Comparison of ENCODE assay signal across 8 cellular contexts in the genomic region with DNA sequence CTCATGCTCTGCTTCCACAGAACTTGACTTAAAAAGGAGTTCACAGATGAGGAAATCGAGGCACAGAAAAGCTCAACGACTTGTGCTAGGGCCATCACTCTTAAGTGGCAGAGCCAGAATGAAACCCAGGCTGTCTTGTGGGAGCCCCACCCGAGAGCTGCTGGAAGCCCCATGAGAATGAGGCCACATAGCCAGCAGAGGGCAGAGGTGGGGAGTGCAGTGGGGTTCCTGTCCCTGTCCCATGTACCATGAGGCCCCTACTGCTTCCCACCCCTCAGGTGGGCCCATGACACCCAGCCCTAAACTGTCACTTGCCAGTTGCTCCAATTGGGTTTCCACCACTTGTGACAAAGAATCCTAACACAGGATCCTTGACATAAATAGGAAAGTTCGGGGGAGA.
DNase-seq lines count a peak whose midpoint lies in the region; ATAC-seq and TF ChIP-seq lines count a peak whose summit lies in the region.

No MANE protein-coding gene starts in this region.

- peak; percentile 70 for ATAC-seq in SK-N-SH treated with all-trans-retinoic acid at 6 μM for 48 hours
- peak; percentile 47 to 49 for ATAC-seq in naive B cell (ENCODE audit: low read depth in 2 of 2)
- no peak for ATAC-seq in HG02852 (IDR thresholded peaks at IDR 0.05; ENCODE audit: unreplicated experiment)

- intact Hi-C loops in activated T-helper 1 cell treated with anti-CD3 and anti-CD28 coated beads, Interleukin-12 subunit alpha, Interleukin-12 subunit beta, Interleukin-2, Interleukin-4 antibody, amounts not matched to agents 30 ng/mL and 10 ng/mL and 1 ng/mL, durations not matched to agents 14 hours and 24 hours and 36 hours (cut with micrococcal nuclease), result loop anchor here (5.0 kb wide), 1 partner anchor 182 kb away; no protein-coding TSS in a partner anchor

- no peak overlapping the region for H3K27ac Mint-ChIP-seq in activated T-helper 1 cell treated with anti-CD3 and anti-CD28 coated beads, Interleukin-12 subunit alpha, Interleukin-12 subunit beta, Interleukin-2, Interleukin-4 antibody, amounts not matched to agents 30 ng/mL and 10 ng/mL and 1 ng/mL, durations not matched to agents 14 hours and 24 hours and 36 hours
- no peak overlapping the region for H3K27ac Mint-ChIP-seq in naive B cell

- TF ChIP-seq CTCF in cardiac fibroblast (IDR thresholded peaks at IDR 0.05; ENCODE audit: low read depth, low read length), result peak; percentile 37

- no peaks in the 10 kb centered on the region for H3K9me3 Mint-ChIP-seq in activated T-helper 1 cell treated with anti-CD3 and anti-CD28 coated beads, Interleukin-12 subunit alpha, Interleukin-12 subunit beta, Interleukin-2, Interleukin-4 antibody, amounts not matched to agents 30 ng/mL and 10 ng/mL and 1 ng/mL, durations not matched to agents 14 hours and 24 hours and 36 hours
- peaks cover 0 to 2% (median 0%) of the 10 kb centered on the region in 7 donors for H3K9me3 Mint-ChIP-seq in naive B cell

- DNase-seq in activated T-helper 1 cell treated with Interleukin-2 at 50 U/mL for 16 hours (ENCODE audit: low read depth), result peak; percentile 6
- no peak for DNase-seq in activated T-helper 1 cell treated with anti-CD3 and anti-CD28 coated beads, Interleukin-12 subunit alpha, Interleukin-12 subunit beta, Interleukin-2, Interleukin-4 antibody, amounts not matched to agents 30 ng/mL and 10 ng/mL and 1 ng/mL, durations not matched to agents 14 hours and 24 hours and 36 hours (ENCODE audit: low spot score)
- peak; percentile 12 to 18 for DNase-seq in cardiac fibroblast (ENCODE audit: low read depth in 2 of 2)
- DNase-seq in naive B cell, result peak; percentile 5
- DNase-seq in NCI-H187 treated with DMSO at 0.1 percent for 48 hours (lab: John Stamatoyannopoulos, UW), result no peak
- DNase-seq in DMS114 treated with DMSO at 0.1 percent for 48 hours (lab: John Stamatoyannopoulos, UW; ENCODE audit: unreplicated experiment), result no peak

- peaks cover 8% of the 10 kb centered on the region for H3K27me3 Mint-ChIP-seq in activated T-helper 1 cell treated with anti-CD3 and anti-CD28 coated beads, Interleukin-12 subunit alpha, Interleukin-12 subunit beta, Interleukin-2, Interleukin-4 antibody, amounts not matched to agents 30 ng/mL and 10 ng/mL and 1 ng/mL, durations not matched to agents 14 hours and 24 hours and 36 hours (ENCODE audit: insufficient read depth)
- peaks cover 0 to 6% (median 0%) of the 10 kb centered on the region in 3 donors for H3K27me3 Mint-ChIP-seq in naive B cell

- H3K36me3 Mint-ChIP-seq in activated T-helper 1 cell treated with anti-CD3 and anti-CD28 coated beads, Interleukin-12 subunit alpha, Interleukin-12 subunit beta, Interleukin-2, Interleukin-4 antibody, amounts not matched to agents 30 ng/mL and 10 ng/mL and 1 ng/mL, durations not matched to agents 14 hours and 24 hours and 36 hours (ENCODE audit: low read depth), result no peaks in the 10 kb centered on the region
- H3K36me3 Mint-ChIP-seq in naive B cell, result no peaks in the 10 kb centered on the region

- no peaks in the 10 kb centered on the region for H3K4me1 Mint-ChIP-seq in activated T-helper 1 cell treated with anti-CD3 and anti-CD28 coated beads, Interleukin-12 subunit alpha, Interleukin-12 subunit beta, Interleukin-2, Interleukin-4 antibody, amounts not matched to agents 30 ng/mL and 10 ng/mL and 1 ng/mL, durations not matched to agents 14 hours and 24 hours and 36 hours (ENCODE audit: low read depth)
- no peaks in the 10 kb centered on the region for H3K4me1 Mint-ChIP-seq in naive B cell

- H3K4me3 Mint-ChIP-seq in activated T-helper 1 cell treated with anti-CD3 and anti-CD28 coated beads, Interleukin-12 subunit alpha, Interleukin-12 subunit beta, Interleukin-2, Interleukin-4 antibody, amounts not matched to agents 30 ng/mL and 10 ng/mL and 1 ng/mL, durations not matched to agents 14 hours and 24 hours and 36 hours, result no peak overlapping the region
- no peak overlapping the region for H3K4me3 Mint-ChIP-seq in naive B cell

- H3K4me3 ChIP-seq in cardiac fibroblast (replicated peaks in 1 of 2; ENCODE audit: low read depth in 2 of 2, low read length in 2 of 2), result no peak overlapping the region

TF ChIP-seq in SK-N-SH treated with all-trans-retinoic acid at 6 μM for 48 hours, 23 proteins besides CTCF, POLR2A, EP300 and RAD21:
- TF ChIP-seq, protein P1, sequence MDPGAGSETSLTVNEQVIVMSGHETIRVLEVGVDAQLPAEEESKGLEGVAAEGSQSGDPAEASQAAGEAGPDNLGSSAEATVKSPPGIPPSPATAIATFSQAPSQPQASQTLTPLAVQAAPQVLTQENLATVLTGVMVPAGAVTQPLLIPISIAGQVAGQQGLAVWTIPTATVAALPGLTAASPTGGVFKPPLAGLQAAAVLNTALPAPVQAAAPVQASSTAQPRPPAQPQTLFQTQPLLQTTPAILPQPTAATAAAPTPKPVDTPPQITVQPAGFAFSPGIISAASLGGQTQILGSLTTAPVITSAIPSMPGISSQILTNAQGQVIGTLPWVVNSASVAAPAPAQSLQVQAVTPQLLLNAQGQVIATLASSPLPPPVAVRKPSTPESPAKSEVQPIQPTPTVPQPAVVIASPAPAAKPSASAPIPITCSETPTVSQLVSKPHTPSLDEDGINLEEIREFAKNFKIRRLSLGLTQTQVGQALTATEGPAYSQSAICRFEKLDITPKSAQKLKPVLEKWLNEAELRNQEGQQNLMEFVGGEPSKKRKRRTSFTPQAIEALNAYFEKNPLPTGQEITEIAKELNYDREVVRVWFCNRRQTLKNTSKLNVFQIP (CRISPR knock-in tag; IDR thresholded peaks at IDR 0.05; ENCODE audit: borderline replicate concordance, low read depth), result no peak
- TF ChIP-seq, protein P2, sequence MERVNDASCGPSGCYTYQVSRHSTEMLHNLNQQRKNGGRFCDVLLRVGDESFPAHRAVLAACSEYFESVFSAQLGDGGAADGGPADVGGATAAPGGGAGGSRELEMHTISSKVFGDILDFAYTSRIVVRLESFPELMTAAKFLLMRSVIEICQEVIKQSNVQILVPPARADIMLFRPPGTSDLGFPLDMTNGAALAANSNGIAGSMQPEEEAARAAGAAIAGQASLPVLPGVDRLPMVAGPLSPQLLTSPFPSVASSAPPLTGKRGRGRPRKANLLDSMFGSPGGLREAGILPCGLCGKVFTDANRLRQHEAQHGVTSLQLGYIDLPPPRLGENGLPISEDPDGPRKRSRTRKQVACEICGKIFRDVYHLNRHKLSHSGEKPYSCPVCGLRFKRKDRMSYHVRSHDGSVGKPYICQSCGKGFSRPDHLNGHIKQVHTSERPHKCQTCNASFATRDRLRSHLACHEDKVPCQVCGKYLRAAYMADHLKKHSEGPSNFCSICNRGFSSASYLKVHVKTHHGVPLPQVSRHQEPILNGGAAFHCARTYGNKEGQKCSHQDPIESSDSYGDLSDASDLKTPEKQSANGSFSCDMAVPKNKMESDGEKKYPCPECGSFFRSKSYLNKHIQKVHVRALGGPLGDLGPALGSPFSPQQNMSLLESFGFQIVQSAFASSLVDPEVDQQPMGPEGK (CRISPR knock-in tag; IDR thresholded peaks at IDR 0.05; ENCODE audit: borderline replicate concordance), result no peak
- no peak for TF ChIP-seq ARNTL (CRISPR knock-in tag; IDR thresholded peaks at IDR 0.05; ENCODE audit: borderline replicate concordance, low read depth)
- no peak for TF ChIP-seq ZC3H10 (CRISPR knock-in tag; IDR thresholded peaks at IDR 0.05)
- TF ChIP-seq ZFP3 (CRISPR knock-in tag; IDR thresholded peaks at IDR 0.05), result no peak
- no peak for TF ChIP-seq GLIS3 (CRISPR knock-in tag; IDR thresholded peaks at IDR 0.05)
- TF ChIP-seq ISL1 (CRISPR knock-in tag; IDR thresholded peaks at IDR 0.05), result no peak
- no peak for TF ChIP-seq PPARA (CRISPR knock-in tag; IDR thresholded peaks at IDR 0.05; ENCODE audit: borderline replicate concordance)
- no peak for TF ChIP-seq ZNF565 (CRISPR knock-in tag; conservative IDR thresholded peaks at IDR 0.05; ENCODE audit: low read depth)

Comparison
In these comparisons a context has a peak if more than half of its experiments do, and no peak if none do; other contexts are left out.
1. DNase-seq: peak in activated T-helper 1 cell treated with Interleukin-2 at 50 U/mL for 16 hours (single experiment), cardiac fibroblast (2 of 2) and naive B cell (single experiment); none in activated T-helper 1 cell treated with anti-CD3 and anti-CD28 coated beads, Interleukin-12 subunit alpha, Interleukin-12 subunit beta, Interleukin-2, Interleukin-4 antibody, amounts not matched to agents 30 ng/mL and 10 ng/mL and 1 ng/mL, durations not matched to agents 14 hours and 24 hours and 36 hours (single experiment), NCI-H187 treated with DMSO at 0.1 percent for 48 hours (single experiment) and DMS114 treated with DMSO at 0.1 percent for 48 hours (single experiment).